ENCODE assay signal across 17 cellular contexts in genomic region chr17:19619705-19620325, GRCh38. TPM values are rescaled to one million over a fixed set of nuclear protein-coding genes. Genes with fewer than 3 reads are reported as not detected.
DNase-seq lines count a peak whose midpoint lies in the region; ATAC-seq, FAIRE-seq and TF ChIP-seq lines count a peak whose summit lies in the region.
"Had no signal": no experiment of that assay in that cellular context is flagged by ENCODE, and none has a peak within 500 bp of the region (broad histone marks: within the 10 kb centered on the region; RNA-seq: fewer than 3 reads in every experiment).

No MANE protein-coding gene starts in this region.

- H3K27me3 ChIP-seq in K562 (ENCODE audit: control insufficient read depth in 2 of 2, insufficient read depth in 2 of 2, low read length in 2 of 2), result no peaks in the 10 kb centered on the region
- H3K27me3 ChIP-seq: BLaER1 had no signal

- POLR2A ChIA-PET in K562 (lab: Yijun Ruan, JAX), result no interaction called here

- H3K9ac ChIP-seq in K562 (ENCODE audit: insufficient read depth in 1 of 2, low read depth in 2 of 2, low read length in 2 of 2), result no peak overlapping the region
- H3K9ac ChIP-seq: BLaER1 had no signal

- no peak for FAIRE-seq in K562 (lab: Jason Lieb, UNC)
- FAIRE-seq: GM12878, GM18507, H1 had no signal

- no peak overlapping the region for H3K4me3 Mint-ChIP-seq in activated CD4-positive, alpha-beta T cell treated with anti-CD3 and anti-CD28 coated beads, Interleukin-2, amount 10 ng/mL, durations not matched to agents 24 days and 14 days
- H3K4me3 Mint-ChIP-seq: CD8-positive, alpha-beta memory T cell; HFFc6 had no signal

- CTCF ChIA-PET in K562 (lab: Yijun Ruan, JAX; ENCODE audit: low intra/inter-chr PET ratio), result interaction anchor here (0.7 kb wide), 1 partner anchor 171 kb away, joined by 4 read pairs; no protein-coding TSS in a partner anchor

- H3K27ac ChIP-seq in K562 (ENCODE audit: extremely low read depth, low read depth, low read length), result no peak overlapping the region
- H3K27ac ChIP-seq: 22Rv1, BLaER1 had no signal

- BruUV-seq in K562 (replicated peaks; lab: Mats Ljungman, UMichigan), result no TSS peak

- H3K4me1 ChIP-seq in K562 (replicated peaks in 1 of 2; ENCODE audit: control insufficient read depth in 2 of 2, insufficient read depth in 2 of 2, low read length in 2 of 2), result no peaks in the 10 kb centered on the region
- H3K4me1 ChIP-seq: BLaER1, Caco-2, HAP-1 had no signal

- no peak overlapping the region for H3K4me3 ChIP-seq in NB4 (ENCODE audit: low read depth, low read length)
- H3K4me3 ChIP-seq in K562, result no peak overlapping the region
- H3K4me3 ChIP-seq: BLaER1, GM12878, HAP-1 had no signal

- no peaks in the 10 kb centered on the region for H3K36me3 ChIP-seq in K562 (ENCODE audit: control insufficient read depth, insufficient read depth, low read length)
- H3K36me3 ChIP-seq: BLaER1, HAP-1 had no signal

- peaks cover 2% of the 10 kb centered on the region for H3K36me3 Mint-ChIP-seq in activated CD4-positive, alpha-beta T cell treated with anti-CD3 and anti-CD28 coated beads, Interleukin-2, amount 10 ng/mL, durations not matched to agents 24 days and 14 days (ENCODE audit: low read depth)

- no peak overlapping the region for H3K27ac Mint-ChIP-seq in activated CD4-positive, alpha-beta T cell treated with anti-CD3 and anti-CD28 coated beads, Interleukin-2, amount 10 ng/mL, durations not matched to agents 24 days and 14 days
- H3K27ac Mint-ChIP-seq: CD8-positive, alpha-beta memory T cell; HFFc6 had no signal

- H3K27me3 Mint-ChIP-seq in activated CD4-positive, alpha-beta T cell treated with anti-CD3 and anti-CD28 coated beads, Interleukin-2, amount 10 ng/mL, durations not matched to agents 24 days and 14 days, result peaks cover 4% of the 10 kb centered on the region

- in situ Hi-C loops in K562 (cut with MboI), result no loop called here

- TF ChIP-seq RAD21 in K562 (CRISPR knock-in tag; conservative IDR thresholded peaks at IDR 0.05 in 1 of 2, IDR thresholded peaks at IDR 0.05 in 1 of 2), result no peak

- no peak overlapping the region for H3K4me2 ChIP-seq in K562 (ENCODE audit: insufficient read depth, low read length)
- H3K4me2 ChIP-seq: BLaER1 had no signal

- TF ChIP-seq CTCF in NB4 (IDR thresholded peaks at IDR 0.05; ENCODE audit: low read depth, low read length), result no peak
- TF ChIP-seq CTCF in K562 (IDR thresholded peaks at IDR 0.05 in 2 of 3, conservative IDR thresholded peaks at IDR 0.05 in 1 of 3; ENCODE audit: insufficient read depth in 2 of 3, low read depth in 1 of 3, low read length in 3 of 3), result no peak

- peak; percentile 19 for DNase-seq in activated CD4-positive, alpha-beta T cell treated with anti-CD3 and anti-CD28 coated beads, Interleukin-2, amount 10 ng/mL, durations not matched to agents 24 days and 14 days
- no peak for DNase-seq in activated CD4-positive, alpha-beta T cell treated with anti-CD3 and anti-CD28 coated beads, Interleukin-2, amount 50 U/mL, for 1 hour
- DNase-seq in NB4 (ENCODE audit: low read depth) (peak; percentile 16), K562 (ENCODE audit: extremely low read depth in 1 of 4, low spot score in 3 of 4) (no peak), DMS79 (lab: John Stamatoyannopoulos, UW) (no peak), pons (ENCODE audit: low spot score) (no peak)
- DNase-seq: AML-193; Caco-2; CD8-positive, alpha-beta memory T cell; HFFc6 had no signal

- TF ChIP-seq POLR2A in NB4 (IDR thresholded peaks at IDR 0.05; ENCODE audit: extremely low read depth, insufficient read length) (no peak), K562 (conservative IDR thresholded peaks at IDR 0.05) (no peak)

- no peaks in the 10 kb centered on the region for H3K9me1 ChIP-seq in K562 (ENCODE audit: control insufficient read depth, insufficient read depth, low read length)

- H3K9me3 Mint-ChIP-seq in activated CD4-positive, alpha-beta T cell treated with anti-CD3 and anti-CD28 coated beads, Interleukin-2, amount 10 ng/mL, durations not matched to agents 24 days and 14 days, result peaks cover 16% of the 10 kb centered on the region

- intact Hi-C loops in activated CD4-positive, alpha-beta T cell treated with anti-CD3 and anti-CD28 coated beads, Interleukin-2, amount 10 ng/mL, durations not matched to agents 24 days and 14 days (cut with micrococcal nuclease), result loop anchor here (10.0 kb wide), 2 partner anchors 55 to 145 kb away; no protein-coding TSS in a partner anchor
- intact Hi-C loops in K562 (cut with micrococcal nuclease), result no loop called here

- ATAC-seq in K562 (no peak), GM21360 (IDR thresholded peaks at IDR 0.05; ENCODE audit: unreplicated experiment) (no peak)
- ATAC-seq: GM12878 had no signal

- no peaks in the 10 kb centered on the region for H3K4me1 Mint-ChIP-seq in activated CD4-positive, alpha-beta T cell treated with anti-CD3 and anti-CD28 coated beads, Interleukin-2, amount 10 ng/mL, durations not matched to agents 24 days and 14 days
- H3K4me1 Mint-ChIP-seq: CD8-positive, alpha-beta memory T cell had no signal

- no peak overlapping the region for H2AFZ ChIP-seq in K562 (ENCODE audit: low read depth, low read length)

- WGBS in K562 (ENCODE audit: insufficient coverage, low coverage, missing lambda C conversion rate), result 0% methylated on average over 2 of the region's 2 CpGs

- TF ChIP-seq EP300 in K562 (IDR thresholded peaks at IDR 0.05; ENCODE audit: low read length), result no peak

- peaks cover 4% of the 10 kb centered on the region for H3K9me3 ChIP-seq in K562 (replicated peaks; ENCODE audit: control insufficient read depth, insufficient read depth, low read depth, low read length)

- no peaks in the 10 kb centered on the region for H3K79me2 ChIP-seq in K562 (ENCODE audit: control insufficient read depth, insufficient read depth, low read length)

- no peaks in the 10 kb centered on the region for H4K20me1 ChIP-seq in K562 (replicated peaks; ENCODE audit: control insufficient read depth, insufficient read depth, low read length)
- H4K20me1 ChIP-seq: BLaER1 had no signal

TF ChIP-seq in K562, 482 proteins besides CTCF, POLR2A, EP300 and RAD21:
- TF ChIP-seq ZNF174 (CRISPR knock-in tag; IDR thresholded peaks at IDR 0.05) (no peak), BDP1 (IDR thresholded peaks at IDR 0.05; ENCODE audit: insufficient read depth, insufficient read length) (no peak), ZNF780A (CRISPR knock-in tag; IDR thresholded peaks at IDR 0.05) (no peak), ZNF280A (IDR thresholded peaks at IDR 0.05; ENCODE audit: low read depth, partially characterized antibody) (peak; percentile 71)

RNA-seq across cellular contexts. Expression of gene ALDH3A2, which starts 28.7 kb away (rescaled TPM):
- total RNA-seq in activated CD4-positive, alpha-beta T cell treated with anti-CD3 and anti-CD28 coated beads, Interleukin-2, amount 10 ng/mL, durations not matched to agents 24 days and 14 days, result 32.8 and 34.3 TPM in 2 replicates
- total RNA-seq in K562 (2011; cell fraction: chromatin; rRNA removed; ENCODE audit: low replicate concordance), result not detected in 2 replicates
- total RNA-seq in K562 (2011; cell fraction: nucleolus; rRNA removed), result not detected in 2 replicates
- not detected in 2 replicates for total RNA-seq in K562 (2011; cell fraction: nucleoplasm; rRNA removed)
- not detected in 2 replicates for total RNA-seq in K562 (2014; rRNA removed)
- total RNA-seq in K562 (2014; rRNA removed; fragmentation: Illumina TruSeq; extraction: Trizol), result 0.18 TPM in 1 of 2 replicates, not detected in the other
- 0.23 TPM in 1 of 2 replicates, not detected in the other for total RNA-seq in K562 (2015; rRNA removed; fragmentation: Illumina TruSeq; extraction: Trizol)
- 0.67 and 0.78 TPM in 2 replicates for total RNA-seq in K562 (2021)
- 0.06 and 0.28 TPM in 2 replicates for polyA plus RNA-seq in K562 (2011; rRNA removed)
- polyA plus RNA-seq in K562 (2011; cell fraction: cytosol; rRNA removed), result not detected in 2 replicates
- not detected in 2 replicates for polyA plus RNA-seq in K562 (2011; cell fraction: nucleus; rRNA removed)
- polyA plus RNA-seq in K562 (2012), result 0.01 and 0.25 TPM in 2 replicates
- not detected in 2 replicates for polyA plus RNA-seq in K562 (2014; fragmentation: Illumina TruSeq; extraction: Trizol)
- under 1 TPM in 1 of 2 experiments, not detected in 1; 0.01 TPM for polyA plus RNA-seq in K562 (2014; fragmentation: Nextera tagmentation; extraction: Ambion mirVana)
- polyA plus RNA-seq in K562 (2014; rRNA removed), result not detected in 2 replicates
- not detected in 2 replicates for polyA minus RNA-seq in K562 (2011; rRNA and poly(A)+ RNA removed)
- not detected in 2 replicates for polyA minus RNA-seq in K562 (2011; cell fraction: cytosol; rRNA and poly(A)+ RNA removed)
- polyA minus RNA-seq in K562 (2011; cell fraction: nucleus; rRNA and poly(A)+ RNA removed), result not detected in 2 replicates

Comparison
In these comparisons a context has a peak if more than half of its experiments do, and no peak if none do; other contexts are left out.
1. DNase-seq: peak in activated CD4-positive, alpha-beta T cell treated with anti-CD3 and anti-CD28 coated beads, Interleukin-2, amount 10 ng/mL, durations not matched to agents 24 days and 14 days (single experiment) and NB4 (single experiment); none in activated CD4-positive, alpha-beta T cell treated with anti-CD3 and anti-CD28 coated beads, Interleukin-2, amount 50 U/mL, for 1 hour (single experiment), K562 (0 of 4), DMS79 (single experiment) and pons (single experiment).
2. RNA of gene ALDH3A2, which starts 28.7 kb away (total RNA-seq): 32.8 to 34.3 TPM in activated CD4-positive, alpha-beta T cell treated with anti-CD3 and anti-CD28 coated beads, Interleukin-2, amount 10 ng/mL, durations not matched to agents 24 days and 14 days; 0.18 to 0.78 TPM in K562; every median in the first group is over 10 times any median in the second.